In genomic region chr16:27764869-27765675, GRCh38 we compare ENCODE assay signal across 22 cellular contexts.
"Had no signal": no experiment of that assay in that cellular context is flagged by ENCODE, and none has a peak within 500 bp of the region (broad histone marks: within the 10 kb centered on the region; RNA-seq: fewer than 3 reads in every experiment).

No MANE protein-coding gene starts in this region.

- H3K4me3 Mint-ChIP-seq: dendritic cell treated with granulocyte-macrophage colony-stimulating factor and Interleukin-4, amounts not matched to agents 40 ng/mL and 50 ng/mL, for 4 days; naive thymus-derived CD4-positive, alpha-beta T cell; neural crest cell; stimulated activated effector memory CD8-positive, alpha-beta T cell treated with anti-CD3 and anti-CD28 coated beads, Interleukin-12 subunit alpha, Interleukin-12 subunit beta, amount 100 ng/mL, for 72 hours had no signal

- DNase-seq: central memory CD4-positive, alpha-beta T cell; esophagus squamous epithelium; foreskin keratinocyte; kidney; left cardiac atrium; left ventricle myocardium inferior; mesendoderm; naive thymus-derived CD4-positive, alpha-beta T cell; ovary; right cardiac atrium; stimulated activated CD4-positive, alpha-beta T cell treated with anti-CD3 and anti-CD28 coated beads, Interleukin-4, amount 100 ng/mL, for 1 hour; stimulated activated CD8-positive, alpha-beta memory T cell treated with anti-CD3 and anti-CD28 coated beads, Interleukin-4, amount 100 ng/mL, for 48 hours; stimulated activated naive CD8-positive, alpha-beta T cell treated with anti-CD3 and anti-CD28 coated beads, Interleukin-15, Interleukin-2, amounts not matched to agents 100 U/mL and 50 U/mL, for 24 hours had no signal

- H3K27ac ChIP-seq: esophagus squamous epithelium, foreskin keratinocyte, hepatocyte, left ventricle myocardium inferior, ovary, suprapubic skin, tibial nerve had no signal

- H3K4me1 ChIP-seq: foreskin keratinocyte, left ventricle myocardium inferior, suprapubic skin, tibial nerve had no signal

- H3K36me3 ChIP-seq: ovary had no signal

- H3K4me3 ChIP-seq: esophagus squamous epithelium, hepatocyte, left ventricle myocardium inferior, lung, ovary, smooth muscle cell, suprapubic skin, tibial nerve had no signal

- H3K27ac Mint-ChIP-seq: dendritic cell treated with granulocyte-macrophage colony-stimulating factor and Interleukin-4, amounts not matched to agents 40 ng/mL and 50 ng/mL, for 4 days; progenitor cell of endocrine pancreas; stimulated activated effector memory CD8-positive, alpha-beta T cell treated with anti-CD3 and anti-CD28 coated beads, Interleukin-12 subunit alpha, Interleukin-12 subunit beta, amount 100 ng/mL, for 72 hours had no signal

- H3K27me3 Mint-ChIP-seq: dendritic cell treated with granulocyte-macrophage colony-stimulating factor and Interleukin-4, amounts not matched to agents 40 ng/mL and 50 ng/mL, for 4 days; naive thymus-derived CD4-positive, alpha-beta T cell; progenitor cell of endocrine pancreas had no signal

- H3K27me3 ChIP-seq: esophagus squamous epithelium, foreskin keratinocyte, hepatocyte, ovary, suprapubic skin, tibial nerve had no signal

- ATAC-seq: foreskin keratinocyte; left cardiac atrium; naive thymus-derived CD4-positive, alpha-beta T cell; right cardiac atrium; stimulated activated effector memory CD8-positive, alpha-beta T cell treated with anti-CD3 and anti-CD28 coated beads, Interleukin-12 subunit alpha, Interleukin-12 subunit beta, amount 100 ng/mL, for 72 hours; stimulated activated naive CD8-positive, alpha-beta T cell treated with anti-CD3 and anti-CD28 coated beads, Interleukin-15, Interleukin-2, amounts not matched to agents 100 U/mL and 50 U/mL, for 24 hours had no signal

- H3K9me3 Mint-ChIP-seq: neural crest cell; stimulated activated effector memory CD8-positive, alpha-beta T cell treated with anti-CD3 and anti-CD28 coated beads, Interleukin-12 subunit alpha, Interleukin-12 subunit beta, amount 100 ng/mL, for 72 hours had no signal

- H3K9me3 ChIP-seq: ovary had no signal
